In genomic region chr10:5861269-5862031, GRCh38 we compare ENCODE assay signal across 12 cellular contexts. TPM values are rescaled to one million over a fixed set of nuclear protein-coding genes. Genes with fewer than 3 reads are reported as not detected.
DNase-seq lines count a peak whose midpoint lies in the region; ATAC-seq and TF ChIP-seq lines count a peak whose summit lies in the region.
"Had no signal": no experiment of that assay in that cellular context is flagged by ENCODE, and none has a peak within 500 bp of the region (broad histone marks: within the 10 kb centered on the region; RNA-seq: fewer than 3 reads in every experiment).

No MANE protein-coding gene starts in this region.

- ATAC-seq in left lung = peak; percentile 50
- ATAC-seq in GM18870 (IDR thresholded peaks at IDR 0.05; ENCODE audit: unreplicated experiment) = no peak

- H3K9me3 ChIP-seq in left lung = no peaks in the 10 kb centered on the region
- H3K9me3 ChIP-seq: stomach had no signal

- in situ Hi-C loops in astrocyte of the cerebellum (cut with HindIII; ENCODE audit: low sequenced_read_pairs) = no loop called here

- DNase-seq in AG10803 (ENCODE audit: low read depth) (peak; percentile 68), LHCN-M2 (ENCODE audit: low read depth) (peak; percentile 91), astrocyte of the cerebellum (ENCODE audit: low read depth) (peak; percentile 57), left lung (no peak), OCI-M1 (lab: John Stamatoyannopoulos, UW) (no peak), T-helper 1 cell (no peak), NCI-H1417 (lab: John Stamatoyannopoulos, UW) (no peak)
- DNase-seq: CD4-positive, alpha-beta T cell; NCI-H510A; stomach had no signal

- H3K27ac ChIP-seq in left lung = no peak overlapping the region
- H3K27ac ChIP-seq: stomach had no signal

- TF ChIP-seq CTCF in AG10803 (conservative IDR thresholded peaks at IDR 0.05; ENCODE audit: low read length) (no peak), astrocyte of the cerebellum (IDR thresholded peaks at IDR 0.05; ENCODE audit: low read depth, low read length, missing control alignments) (no peak), left lung (IDR thresholded peaks at IDR 0.05) (no peak)

- H3K4me3 ChIP-seq in AG10803 (ENCODE audit: low read length) (no peak overlapping the region), astrocyte of the cerebellum (ENCODE audit: low read depth, low read length) (no peak overlapping the region), left lung (no peak overlapping the region)
- H3K4me3 ChIP-seq: lung, stomach had no signal

- H3K4me1 ChIP-seq in left lung = no peaks in the 10 kb centered on the region

- intact Hi-C loops in left lung (cut with DNase I) = no loop called here

- H3K27me3 ChIP-seq in left lung = no peaks in the 10 kb centered on the region
- H3K27me3 ChIP-seq: stomach had no signal

- no peaks in the 10 kb centered on the region for H3K36me3 ChIP-seq in left lung

RNA-seq across cellular contexts. Expression of gene ANKRD16, which starts 28.2 kb away (rescaled TPM):
- total RNA-seq in LHCN-M2 (2014; rRNA removed) (9.9 and 10.6 TPM in 2 replicates), left lung (1 to 10 TPM; 4.4 to 4.5 TPM)
- polyA plus RNA-seq in LHCN-M2 (2012) = 5.2 TPM

RNA-seq across cellular contexts. Expression of gene FBH1, which starts 28.6 kb away (rescaled TPM):
- total RNA-seq in LHCN-M2 (2014; rRNA removed) (64.9 and 77.7 TPM in 2 replicates), left lung (10 to 100 TPM; 74.7 to 77.4 TPM)
- 31.4 TPM for polyA plus RNA-seq in LHCN-M2 (2012)

RNA-seq across cellular contexts. Expression of gene GDI2, which starts 48.2 kb away (rescaled TPM):
- 341 and 359 TPM in 2 replicates for total RNA-seq in LHCN-M2 (2014; rRNA removed)
- 152 TPM for polyA plus RNA-seq in LHCN-M2 (2012)
- total RNA-seq in left lung = 100 to 1,000 TPM; 196 to 219 TPM

Comparison
In these comparisons a context has a peak if more than half of its experiments do, and no peak if none do; other contexts are left out.
1. DNase-seq: peak in AG10803 (single experiment), LHCN-M2 (single experiment) and astrocyte of the cerebellum (single experiment); none in left lung (0 of 2), OCI-M1 (single experiment), T-helper 1 cell (0 of 5) and NCI-H1417 (0 of 3).